Comparison of ENCODE assay signal across 20 cellular contexts in genomic region chr20:47198996-47199552, GRCh38.
"Had no signal": no experiment of that assay in that cellular context is flagged by ENCODE, and none has a peak within 500 bp of the region (broad histone marks: within the 10 kb centered on the region; RNA-seq: fewer than 3 reads in every experiment).

No MANE protein-coding gene starts in this region.

- H3K4me1 ChIP-seq: SJCRH30 had no signal

- ATAC-seq: K562, Panc1, PC-3, SK-N-SH treated with all-trans-retinoic acid at 6 μM for 48 hours had no signal

- H3K36me3 Mint-ChIP-seq: IgD-negative memory B cell had no signal

- H3K9me3 Mint-ChIP-seq: IgD-negative memory B cell had no signal

- H3K4me3 ChIP-seq: K562, SJCRH30 had no signal

- DNase-seq: Kasumi-1; NCI-H1092 treated with DMSO at 0.1 percent for 48 hours; NCI-H1436; NCI-H187; NCI-H2029; NCI-H2081 treated with DMSO at 0.1 percent for 48 hours; NCI-H226; NCI-H446; NCI-H510A; NCI-H524 treated with DMSO at 0.1 percent for 48 hours; NCI-H69; NCI-H774; NK-92 treated with Interleukin-12 subunit alpha and Interleukin-12 subunit beta, amount 100 ng/mL, for 24 hours; SHP77; SJCRH30 had no signal

- H3K27me3 ChIP-seq: SJCRH30 had no signal

- H3K9me3 ChIP-seq: SJCRH30 had no signal

- H3K4me3 Mint-ChIP-seq: IgD-negative memory B cell had no signal

- H3K36me3 ChIP-seq: SJCRH30 had no signal
